In genomic region chr10:91409069-91409868, GRCh38 we compare ENCODE assay signal across 8 cellular contexts. TPM values are rescaled to one million over a fixed set of nuclear protein-coding genes. Genes with fewer than 3 reads are reported as not detected.
DNase-seq lines count a peak whose midpoint lies in the region; ATAC-seq, FAIRE-seq and TF ChIP-seq lines count a peak whose summit lies in the region.

No MANE protein-coding gene starts in this region.

- peak overlapping the region; percentile 92 for H3K27ac Mint-ChIP-seq in activated T-cell treated with anti-CD3 and anti-CD28 coated beads, Interleukin-2, amount 50 U/mL, for 24 hours
- peak overlapping the region; percentile 99 for H3K27ac Mint-ChIP-seq in chondrocyte (ENCODE audit: unreplicated experiment)

- peak; percentile 54 for TF ChIP-seq CTCF in chondrocyte (IDR thresholded peaks at IDR 0.05)
- peak; percentile 11 for TF ChIP-seq CTCF in kidney (IDR thresholded peaks at IDR 0.05; ENCODE audit: borderline replicate concordance, extremely low read depth, insufficient read depth)

- peaks cover 25% of the 10 kb centered on the region for H3K4me1 Mint-ChIP-seq in activated T-cell treated with anti-CD3 and anti-CD28 coated beads, Interleukin-2, amount 50 U/mL, for 24 hours (ENCODE audit: low read depth)
- peaks cover 19% of the 10 kb centered on the region for H3K4me1 Mint-ChIP-seq in chondrocyte (ENCODE audit: low read depth)

- H3K4me3 ChIP-seq in kidney (ENCODE audit: low read length in 2 of 2): peak overlapping the region; percentile 80 to 86

- FAIRE-seq in kidney (lab: Jason Lieb, UNC): no peak

- no peaks in the 10 kb centered on the region for H3K36me3 ChIP-seq in kidney (ENCODE audit: control insufficient read depth in 1 of 2, insufficient read depth in 2 of 2, low read length in 2 of 2)

- H3K27me3 Mint-ChIP-seq in activated T-cell treated with anti-CD3 and anti-CD28 coated beads, Interleukin-2, amount 50 U/mL, for 24 hours: peaks cover 4% of the 10 kb centered on the region
- no peaks in the 10 kb centered on the region for H3K27me3 Mint-ChIP-seq in chondrocyte (ENCODE audit: low read depth)

- H3K9me3 Mint-ChIP-seq in activated T-cell treated with anti-CD3 and anti-CD28 coated beads, Interleukin-2, amount 50 U/mL, for 24 hours: no peaks in the 10 kb centered on the region
- H3K9me3 Mint-ChIP-seq in chondrocyte (ENCODE audit: low read depth): no peaks in the 10 kb centered on the region

- no peaks in the 10 kb centered on the region for H3K9me3 ChIP-seq in kidney (ENCODE audit: control insufficient read depth in 1 of 2, low read length in 2 of 2)

- peaks cover 0 to 2% of the 10 kb centered on the region in 2 donors for H3K4me1 ChIP-seq in kidney (ENCODE audit: control insufficient read depth in 1 of 2, insufficient read depth in 1 of 2, low read depth in 1 of 2, low read length in 2 of 2)

- peak overlapping the region; percentile 98 to 99 for H3K27ac ChIP-seq in kidney (ENCODE audit: low read depth in 2 of 2, low read length in 2 of 2)

- H3K9ac ChIP-seq in kidney (ENCODE audit: low read length in 2 of 2): peak overlapping the region; percentile 79 to 98

- H3K36me3 Mint-ChIP-seq in activated T-cell treated with anti-CD3 and anti-CD28 coated beads, Interleukin-2, amount 50 U/mL, for 24 hours (ENCODE audit: low read depth): peaks cover 5% of the 10 kb centered on the region
- no peaks in the 10 kb centered on the region for H3K36me3 Mint-ChIP-seq in chondrocyte (ENCODE audit: low read depth)

- no peak for DNase-seq in activated T-cell treated with anti-CD3 and anti-CD28 coated beads, Interleukin-2, amount 50 U/mL, for 24 hours
- no peak for DNase-seq in activated T-cell treated with anti-CD3 and anti-CD28 coated beads for 4 hours
- peak; percentile 47 for DNase-seq in NAMALWA (ENCODE audit: low spot score)
- peak; percentile 52 for DNase-seq in SKM-1 treated with dmso at 0.1 percent for 144 hours (lab: John Stamatoyannopoulos, UW; ENCODE audit: unreplicated experiment)
- DNase-seq in chondrocyte (ENCODE audit: low spot score): peak; percentile 87
- peak; percentile 93 for DNase-seq in kidney
- peak; percentile 40 for DNase-seq in smooth muscle cell of the brain vasculature (ENCODE audit: low read depth, low spot score)

- ATAC-seq in HG02610 (IDR thresholded peaks at IDR 0.05; ENCODE audit: unreplicated experiment): peak; percentile 33

- peak overlapping the region; percentile 81 for H3K4me3 Mint-ChIP-seq in activated T-cell treated with anti-CD3 and anti-CD28 coated beads, Interleukin-2, amount 50 U/mL, for 24 hours
- peak overlapping the region; percentile 86 for H3K4me3 Mint-ChIP-seq in chondrocyte (ENCODE audit: unreplicated experiment)

- intact Hi-C loops in kidney (cut with DNase I): no loop called here

RNA-seq across cellular contexts. Expression of gene HECTD2, which starts 0.9 kb away (rescaled TPM):
- 33.4 to 51.8 TPM (median 41.2 TPM) in 3 replicates for total RNA-seq in chondrocyte
- total RNA-seq in kidney: 12.2 TPM
- 4.5 TPM for polyA plus RNA-seq in kidney (ENCODE audit: insufficient read depth, low read depth, low replicate concordance)

Comparison
In these comparisons a context has a peak if more than half of its experiments do, and no peak if none do; other contexts are left out.
1. DNase-seq: peak in NAMALWA (single experiment), SKM-1 treated with dmso at 0.1 percent for 144 hours (single experiment), chondrocyte (single experiment), kidney (single experiment) and smooth muscle cell of the brain vasculature (single experiment); none in activated T-cell treated with anti-CD3 and anti-CD28 coated beads, Interleukin-2, amount 50 U/mL, for 24 hours (single experiment) and activated T-cell treated with anti-CD3 and anti-CD28 coated beads for 4 hours (single experiment).